In genomic region chr9:76221423-76221822, GRCh38 we compare ENCODE assay signal across 29 cellular contexts.
"Had no signal": no experiment of that assay in that cellular context is flagged by ENCODE, and none has a peak within 500 bp of the region (broad histone marks: within the 10 kb centered on the region; RNA-seq: fewer than 3 reads in every experiment).

No MANE protein-coding gene starts in this region.

- H3K4me1 ChIP-seq: psoas muscle, upper lobe of left lung, uterus had no signal

- H3K4me1 Mint-ChIP-seq: naive B cell; stimulated activated effector memory CD8-positive, alpha-beta T cell treated with anti-CD3 and anti-CD28 coated beads, Interleukin-12 subunit alpha, Interleukin-12 subunit beta, amount 100 ng/mL, for 72 hours had no signal

- DNase-seq: dorsolateral prefrontal cortex; effector CD4-positive, alpha-beta T cell; foreskin keratinocyte; glutamatergic neuron; heart right ventricle; hippocampal formation; left cardiac atrium; left ventricle myocardium superior; mesenchymal stem cell; mucosa of descending colon; naive B cell; psoas muscle; right cardiac atrium; sigmoid colon; stimulated activated CD4-positive, alpha-beta T cell treated with anti-CD3 and anti-CD28 coated beads, Interleukin-2, amount 100 ng/mL, for 24 hours; stimulated activated CD4-positive, alpha-beta T cell treated with anti-CD3 and anti-CD28 coated beads, Interleukin-4, amount 100 ng/mL, for 24 hours; stimulated activated naive CD4-positive, alpha-beta T cell treated with Interleukin-2 at 50 U/mL for 16 hours; stomach; testis; tibial artery; upper lobe of left lung; uterus had no signal

- H3K36me3 Mint-ChIP-seq: mesothelial cell of epicardium; naive B cell; natural killer cell treated with Interleukin-12 subunit alpha and Interleukin-12 subunit beta and Interleukin-15 and Interleukin-18, amount 100 ng/mL, for 72 hours; stimulated activated effector memory CD8-positive, alpha-beta T cell treated with anti-CD3 and anti-CD28 coated beads, Interleukin-12 subunit alpha, Interleukin-12 subunit beta, amount 100 ng/mL, for 72 hours had no signal

- H3K4me3 ChIP-seq: dorsolateral prefrontal cortex, esophagus muscularis mucosa, heart right ventricle, lung, mucosa of descending colon, psoas muscle, sigmoid colon, stomach, testis, tibial artery, upper lobe of left lung, uterus had no signal

- H3K27me3 Mint-ChIP-seq: naive B cell had no signal

- H3K4me3 Mint-ChIP-seq: mesothelial cell of epicardium; naive B cell; natural killer cell treated with Interleukin-12 subunit alpha and Interleukin-12 subunit beta and Interleukin-15 and Interleukin-18, amount 100 ng/mL, for 72 hours; neural crest cell; stimulated activated effector memory CD8-positive, alpha-beta T cell treated with anti-CD3 and anti-CD28 coated beads, Interleukin-12 subunit alpha, Interleukin-12 subunit beta, amount 100 ng/mL, for 72 hours had no signal

- H3K27ac Mint-ChIP-seq: mesothelial cell of epicardium; naive B cell; stimulated activated effector memory CD8-positive, alpha-beta T cell treated with anti-CD3 and anti-CD28 coated beads, Interleukin-12 subunit alpha, Interleukin-12 subunit beta, amount 100 ng/mL, for 72 hours had no signal

- H3K27ac ChIP-seq: dorsolateral prefrontal cortex, esophagus muscularis mucosa, foreskin keratinocyte, heart right ventricle, neutrophil, psoas muscle, sigmoid colon, stomach, testis, tibial artery, upper lobe of left lung, uterus had no signal

- H3K27me3 ChIP-seq: esophagus muscularis mucosa, foreskin keratinocyte, neutrophil, sigmoid colon, stomach, testis, upper lobe of left lung, uterus had no signal

- H3K9me3 ChIP-seq: esophagus muscularis mucosa, heart right ventricle, mucosa of descending colon, neutrophil, psoas muscle, sigmoid colon, stomach, testis, tibial artery, upper lobe of left lung, uterus had no signal

- H3K9me3 Mint-ChIP-seq: mesothelial cell of epicardium; naive B cell; natural killer cell treated with Interleukin-12 subunit alpha and Interleukin-12 subunit beta and Interleukin-15 and Interleukin-18, amount 100 ng/mL, for 72 hours; neural crest cell; stimulated activated effector memory CD8-positive, alpha-beta T cell treated with anti-CD3 and anti-CD28 coated beads, Interleukin-12 subunit alpha, Interleukin-12 subunit beta, amount 100 ng/mL, for 72 hours had no signal

- ATAC-seq: foreskin keratinocyte; heart right ventricle; left cardiac atrium; left ventricle myocardium superior; mucosa of descending colon; natural killer cell treated with Interleukin-12 subunit alpha and Interleukin-12 subunit beta and Interleukin-15 and Interleukin-18, amount 100 ng/mL, for 72 hours; psoas muscle; right cardiac atrium; stimulated activated effector memory CD8-positive, alpha-beta T cell treated with anti-CD3 and anti-CD28 coated beads, Interleukin-12 subunit alpha, Interleukin-12 subunit beta, amount 100 ng/mL, for 72 hours had no signal

- H3K36me3 ChIP-seq: esophagus muscularis mucosa, heart right ventricle, neutrophil, sigmoid colon, stomach, tibial artery, upper lobe of left lung, uterus had no signal
